ENCODE assay signal across 1 cellular context in genomic region chr13:109256866-109257760, GRCh38.
TF ChIP-seq lines count a peak whose summit lies in the region.

No MANE protein-coding gene starts in this region.

TF ChIP-seq in HepG2, 621 proteins besides CTCF, POLR2A, EP300 and RAD21 (continued from another document):
- TF ChIP-seq POGK (CRISPR knock-in tag; conservative IDR thresholded peaks at IDR 0.05): no peak
- TF ChIP-seq NBN (conservative IDR thresholded peaks at IDR 0.05): no peak
- no peak for TF ChIP-seq ZNF556 (CRISPR knock-in tag; IDR thresholded peaks at IDR 0.05; ENCODE audit: borderline replicate concordance)
- TF ChIP-seq ZNF703 (CRISPR knock-in tag; IDR thresholded peaks at IDR 0.05; ENCODE audit: borderline replicate concordance): no peak
- peak; percentile 38; the same call in 1 of the 2 replicates for TF ChIP-seq SOX5 (CRISPR knock-in tag; IDR thresholded peaks at IDR 0.05; ENCODE audit: borderline replicate concordance)
- TF ChIP-seq PHF8 (CRISPR knock-in tag; IDR thresholded peaks at IDR 0.05): no peak
- TF ChIP-seq FOSL2 (CRISPR knock-in tag; IDR thresholded peaks at IDR 0.05): peak; percentile 85
- peak; percentile 51; the same call in 1 of the 2 replicates for TF ChIP-seq BHLHE40 (IDR thresholded peaks at IDR 0.05; ENCODE audit: low read length)
